12 cellular contexts compared by ENCODE assay signal in genomic region chr2:221102896-221103688, GRCh38.
DNase-seq lines count a peak whose midpoint lies in the region; ATAC-seq and TF ChIP-seq lines count a peak whose summit lies in the region.
"Had no signal": no experiment of that assay in that cellular context is flagged by ENCODE, and none has a peak within 500 bp of the region (broad histone marks: within the 10 kb centered on the region; RNA-seq: fewer than 3 reads in every experiment).

No MANE protein-coding gene starts in this region.

- no peak for DNase-seq in IMR-90
- DNase-seq in mesenchymal stem cell, result peak; percentile 39
- DNase-seq in HuH-7 (ENCODE audit: low spot score), result no peak
- DNase-seq in iPS-NIHi11 (ENCODE audit: low spot score), result no peak
- DNase-seq: brain microvascular endothelial cell, NCI-H748 treated with DMSO at 0.1 percent for 48 hours, small intestine had no signal

- H2AFZ ChIP-seq in IMR-90 (replicated peaks; ENCODE audit: low read length, poor library complexity) (peak overlapping the region; percentile 59), mesenchymal stem cell (ENCODE audit: low read depth, low read length) (no peak overlapping the region)

- no CpG with 5 or more reads among the region's 6 CpGs for WGBS in IMR-90 (ENCODE audit: extremely low coverage in 2 of 2, insufficient read length in 1 of 2), 2 experiments
- 93% methylated on average over 5 of the region's 6 CpGs for WGBS in mesenchymal stem cell

- H4K20me1 ChIP-seq in IMR-90 (ENCODE audit: insufficient read depth, low read length), result no peaks in the 10 kb centered on the region

- H4K8ac ChIP-seq in IMR-90 (ENCODE audit: low read depth in 2 of 2, low read length in 2 of 2) (peak overlapping the region in 1 of 2 experiments; percentile 22; a peak in 2 of 4 replicates), mesenchymal stem cell (ENCODE audit: low read length) (no peak overlapping the region)

- POLR2A ChIA-PET in IMR-90 (lab: Charles Lee; ENCODE audit: unreplicated experiment), result no interaction called here

- H2BK5ac ChIP-seq in IMR-90 (ENCODE audit: low read depth, low read length, poor library complexity, severe bottlenecking) (no peak overlapping the region), mesenchymal stem cell (ENCODE audit: low read depth, low read length, poor library complexity, severe bottlenecking) (no peak overlapping the region)

- H2AK9ac ChIP-seq in IMR-90 (replicated peaks; ENCODE audit: low read depth, low read length, poor library complexity), result peak overlapping the region; percentile 23

- H3K4ac ChIP-seq in IMR-90 (ENCODE audit: low read depth, low read length) (peak overlapping the region; percentile 15; the same call in 1 of the 2 replicates), mesenchymal stem cell (ENCODE audit: low read depth in 1 of 2, low read length in 2 of 2) (no peak overlapping the region)

- no peak overlapping the region for H3K4me3 ChIP-seq in IMR-90 (ENCODE audit: insufficient read depth, low read depth, low read length)
- H3K4me3 ChIP-seq in mesenchymal stem cell (ENCODE audit: insufficient read depth in 1 of 2, low read depth in 1 of 2, low read length in 2 of 2), result no peak overlapping the region
- H3K4me3 ChIP-seq: SJSA1 had no signal

- H3K23ac ChIP-seq in IMR-90 (ENCODE audit: low read depth, low read length) (no peak overlapping the region), mesenchymal stem cell (ENCODE audit: low read length in 2 of 2) (no peak overlapping the region)

- no peaks in the 10 kb centered on the region for H3K79me1 ChIP-seq in IMR-90 (ENCODE audit: low read depth in 1 of 2, low read length in 2 of 2)
- no peaks in the 10 kb centered on the region for H3K79me1 ChIP-seq in mesenchymal stem cell (replicated peaks; ENCODE audit: low read length, poor library complexity, severe bottlenecking)

- H3K27me3 ChIP-seq in IMR-90 (ENCODE audit: control insufficient read depth, insufficient read depth, low read length), result no peaks in the 10 kb centered on the region
- no peaks in the 10 kb centered on the region for H3K27me3 ChIP-seq in mesenchymal stem cell (ENCODE audit: control insufficient read depth in 1 of 2, insufficient read depth in 1 of 2, low read length in 2 of 2)
- H3K27me3 ChIP-seq: brain microvascular endothelial cell, SJSA1 had no signal

- H3K4me2 ChIP-seq in IMR-90 (ENCODE audit: low read depth, low read length) (peak overlapping the region; percentile 25), mesenchymal stem cell (ENCODE audit: low read length, poor library complexity, severe bottlenecking) (no peak overlapping the region)

- H3K14ac ChIP-seq in IMR-90 (replicated peaks; ENCODE audit: low read depth, low read length) (no peak overlapping the region), mesenchymal stem cell (ENCODE audit: low read length in 2 of 2) (no peak overlapping the region)

- no peak overlapping the region for H3K56ac ChIP-seq in IMR-90 (ENCODE audit: extremely low read depth, insufficient read depth, low read length)

- H3K9ac ChIP-seq in IMR-90 (ENCODE audit: low read depth, low read length), result no peak overlapping the region
- H3K9ac ChIP-seq in mesenchymal stem cell (ENCODE audit: low read length), result no peak overlapping the region

- H3K36me3 ChIP-seq in IMR-90 (ENCODE audit: control insufficient read depth, insufficient read depth, low read length), result no peaks in the 10 kb centered on the region
- H3K36me3 ChIP-seq in mesenchymal stem cell (ENCODE audit: control insufficient read depth in 1 of 2, insufficient read depth in 2 of 2, low read depth in 1 of 2, low read length in 2 of 2), result no peaks in the 10 kb centered on the region
- H3K36me3 ChIP-seq: brain microvascular endothelial cell, SJSA1 had no signal

- H3K18ac ChIP-seq in IMR-90 (ENCODE audit: low read depth, low read length) (no peak overlapping the region), mesenchymal stem cell (ENCODE audit: low read depth in 1 of 2, low read length in 2 of 2) (no peak overlapping the region)

- peak overlapping the region; percentile 12 for H4K5ac ChIP-seq in IMR-90 (ENCODE audit: low read depth, low read length)

- H2AK5ac ChIP-seq in IMR-90 (ENCODE audit: low read depth, low read length) (no peak overlapping the region), mesenchymal stem cell (ENCODE audit: low read length, severe bottlenecking) (peak overlapping the region; percentile 36)

- H3K4me1 ChIP-seq in IMR-90 (ENCODE audit: control insufficient read depth, insufficient read depth, low read length) (peaks cover 9% of the 10 kb centered on the region), mesenchymal stem cell (ENCODE audit: control insufficient read depth, insufficient read depth, low read depth, low read length) (peaks cover 2% of the 10 kb centered on the region)
- H3K4me1 ChIP-seq: SJSA1 had no signal

- no peak for TF ChIP-seq CTCF in IMR-90 (conservative IDR thresholded peaks at IDR 0.05; ENCODE audit: low read depth, low read length)

- ATAC-seq in GM19351 (IDR thresholded peaks at IDR 0.05; ENCODE audit: unreplicated experiment) (peak; percentile 48), GM21723 (IDR thresholded peaks at IDR 0.05; ENCODE audit: unreplicated experiment) (peak; percentile 63), IMR-90 (ENCODE audit: low read depth) (0 out of 2 replicates have a peak, but pooled peaks have one; percentile 18), HG03025 (IDR thresholded peaks at IDR 0.05; ENCODE audit: low FRiP score, unreplicated experiment) (no peak)

- H4K91ac ChIP-seq in IMR-90 (ENCODE audit: insufficient read depth, low read depth, low read length), result no peak overlapping the region
- H4K91ac ChIP-seq in mesenchymal stem cell (ENCODE audit: low read length), result no peak overlapping the region

- intact Hi-C loops in IMR-90 (cut with micrococcal nuclease), result loop anchor here (5.0 to 10.0 kb wide), 2 partner anchors 469 to 1368 kb away; partner anchors contain the start of gene EPHA4

- H2BK12ac ChIP-seq in mesenchymal stem cell (ENCODE audit: low read length in 2 of 2), result no peak overlapping the region

- no TSS peak for BruUV-seq in IMR-90 (replicated peaks; lab: Mats Ljungman, UMichigan)

- H3K9me3 ChIP-seq in IMR-90 (ENCODE audit: control insufficient read depth, insufficient read depth, low read length) (no peaks in the 10 kb centered on the region), mesenchymal stem cell (ENCODE audit: control insufficient read depth, low read length) (no peaks in the 10 kb centered on the region)
- H3K9me3 ChIP-seq: SJSA1 had no signal

- no peak overlapping the region for H2BK20ac ChIP-seq in IMR-90 (ENCODE audit: low read depth, low read length)

- H3K9me1 ChIP-seq in IMR-90 (ENCODE audit: insufficient read depth, low read length), result peaks cover 3% of the 10 kb centered on the region; the same call in 1 of the 2 replicates

- H3K27ac ChIP-seq in IMR-90 (ENCODE audit: insufficient read depth, low read length), result no peak overlapping the region
- H3K27ac ChIP-seq in mesenchymal stem cell (ENCODE audit: low read length, poor library complexity, severe bottlenecking), result no peak overlapping the region
- H3K27ac ChIP-seq: brain microvascular endothelial cell, SJSA1, VCaP had no signal

- dilution Hi-C loops in IMR-90 (cut with HindIII; ENCODE audit: low sequenced_read_pairs, unreplicated experiment), result no loop called here

- no peak for TF ChIP-seq RAD21 in IMR-90 (IDR thresholded peaks at IDR 0.05; ENCODE audit: low read length)

- H2BK120ac ChIP-seq in IMR-90 (ENCODE audit: low read depth, low read length), result 0 out of 2 replicates have a peak overlapping the region, but pooled peaks have one; percentile 32
- H2BK120ac ChIP-seq in mesenchymal stem cell (ENCODE audit: low read depth, low read length), result no peak overlapping the region

- CTCF ChIA-PET in IMR-90 (lab: Yijun Ruan, JAX), result interaction anchor here (1.2 kb wide), 1 partner anchor 470 kb away, joined by 3 read pairs; no protein-coding TSS in a partner anchor

- in situ Hi-C loops in IMR-90 (cut with MboI; ENCODE audit: low sequenced_read_pairs), result no loop called here

- TF ChIP-seq POLR2A in IMR-90 (IDR thresholded peaks at IDR 0.05; ENCODE audit: low read depth, low read length), result no peak

- H2BK15ac ChIP-seq in IMR-90 (ENCODE audit: low read depth, low read length) (no peak overlapping the region), mesenchymal stem cell (ENCODE audit: low read depth, poor library complexity, severe bottlenecking) (no peak overlapping the region)

TF ChIP-seq in IMR-90, 13 proteins besides CTCF, POLR2A, EP300 and RAD21:
- TF ChIP-seq MAZ (IDR thresholded peaks at IDR 0.05; ENCODE audit: borderline replicate concordance, low read depth, low read length) (no peak), SMC3 (IDR thresholded peaks at IDR 0.05; ENCODE audit: low read depth, low read length) (no peak), CEBPB (IDR thresholded peaks at IDR 0.05; ENCODE audit: low read depth, low read length) (no peak), FOS (IDR thresholded peaks at IDR 0.05; ENCODE audit: low read depth, low read length) (no peak), RCOR1 (IDR thresholded peaks at IDR 0.05; ENCODE audit: insufficient replicate concordance, low read length) (no peak), ELK1 (IDR thresholded peaks at IDR 0.05; ENCODE audit: borderline replicate concordance, low read depth, low read length) (no peak), RFX5 (IDR thresholded peaks at IDR 0.05; ENCODE audit: low read depth, low read length) (no peak)
